Comparison of ENCODE assay signal across 3 cellular contexts in genomic region chr20:50203951-50204937, GRCh38.
TF ChIP-seq lines count a peak whose summit lies in the region.

No MANE protein-coding gene starts in this region.

TF ChIP-seq in HepG2, 621 proteins besides CTCF, POLR2A, EP300 and RAD21:
- TF ChIP-seq MAFF (IDR thresholded peaks at IDR 0.05; ENCODE audit: low read depth, low read length) (peak; percentile 56), IKZF4 (CRISPR knock-in tag; IDR thresholded peaks at IDR 0.05; ENCODE audit: borderline replicate concordance, low read depth, not compliant biosample characterization) (no peak), ZNF260 (CRISPR knock-in tag; IDR thresholded peaks at IDR 0.05; ENCODE audit: borderline replicate concordance, low read depth) (0 out of 2 replicates have a peak, but pooled peaks have one; percentile 52), MAFK (conservative IDR thresholded peaks at IDR 0.05 in 1 of 2, IDR thresholded peaks at IDR 0.05 in 1 of 2; ENCODE audit: low read length in 2 of 2) (peak; percentile 64 to 69), MAFG (CRISPR knock-in tag; IDR thresholded peaks at IDR 0.05) (0 out of 2 replicates have a peak, but pooled peaks have one; percentile 8)

TF ChIP-seq in HEK293, 187 proteins besides CTCF, POLR2A, EP300 and RAD21:
- TF ChIP-seq, protein P1, sequence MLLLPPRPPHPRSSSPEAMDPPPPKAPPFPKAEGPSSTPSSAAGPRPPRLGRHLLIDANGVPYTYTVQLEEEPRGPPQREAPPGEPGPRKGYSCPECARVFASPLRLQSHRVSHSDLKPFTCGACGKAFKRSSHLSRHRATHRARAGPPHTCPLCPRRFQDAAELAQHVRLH (tag by site-specific recombination; IDR thresholded peaks at IDR 0.05): no peak
- TF ChIP-seq ZNF146 (tag by site-specific recombination; IDR thresholded peaks at IDR 0.05) (peak; percentile 95), ZNF792 (tag by site-specific recombination; IDR thresholded peaks at IDR 0.05) (no peak), OVOL3 (tag by site-specific recombination; IDR thresholded peaks at IDR 0.05) (no peak)

TF ChIP-seq in K562, 482 proteins besides CTCF, POLR2A, EP300 and RAD21:
- no peak for TF ChIP-seq DDX20 (tag; IDR thresholded peaks at IDR 0.05; ENCODE audit: low read depth)
- TF ChIP-seq, protein P2, sequence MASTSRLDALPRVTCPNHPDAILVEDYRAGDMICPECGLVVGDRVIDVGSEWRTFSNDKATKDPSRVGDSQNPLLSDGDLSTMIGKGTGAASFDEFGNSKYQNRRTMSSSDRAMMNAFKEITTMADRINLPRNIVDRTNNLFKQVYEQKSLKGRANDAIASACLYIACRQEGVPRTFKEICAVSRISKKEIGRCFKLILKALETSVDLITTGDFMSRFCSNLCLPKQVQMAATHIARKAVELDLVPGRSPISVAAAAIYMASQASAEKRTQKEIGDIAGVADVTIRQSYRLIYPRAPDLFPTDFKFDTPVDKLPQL (IDR thresholded peaks at IDR 0.05; ENCODE audit: extremely low read depth, insufficient read length): no peak
- TF ChIP-seq ZBTB49 (CRISPR knock-in tag; IDR thresholded peaks at IDR 0.05; ENCODE audit: borderline replicate concordance): no peak
- TF ChIP-seq ZNF764 (CRISPR knock-in tag; IDR thresholded peaks at IDR 0.05; ENCODE audit: low read depth): no peak
- no peak for TF ChIP-seq CTBP1 (IDR thresholded peaks at IDR 0.05; ENCODE audit: borderline replicate concordance)
- TF ChIP-seq CXXC5 (CRISPR knock-in tag; IDR thresholded peaks at IDR 0.05): no peak
- TF ChIP-seq, protein P3, sequence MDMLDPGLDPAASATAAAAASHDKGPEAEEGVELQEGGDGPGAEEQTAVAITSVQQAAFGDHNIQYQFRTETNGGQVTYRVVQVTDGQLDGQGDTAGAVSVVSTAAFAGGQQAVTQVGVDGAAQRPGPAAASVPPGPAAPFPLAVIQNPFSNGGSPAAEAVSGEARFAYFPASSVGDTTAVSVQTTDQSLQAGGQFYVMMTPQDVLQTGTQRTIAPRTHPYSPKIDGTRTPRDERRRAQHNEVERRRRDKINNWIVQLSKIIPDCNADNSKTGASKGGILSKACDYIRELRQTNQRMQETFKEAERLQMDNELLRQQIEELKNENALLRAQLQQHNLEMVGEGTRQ (CRISPR knock-in tag; IDR thresholded peaks at IDR 0.05): no peak
- TF ChIP-seq FOXK1 (CRISPR knock-in tag; IDR thresholded peaks at IDR 0.05; ENCODE audit: borderline replicate concordance): no peak
- TF ChIP-seq, protein P4, sequence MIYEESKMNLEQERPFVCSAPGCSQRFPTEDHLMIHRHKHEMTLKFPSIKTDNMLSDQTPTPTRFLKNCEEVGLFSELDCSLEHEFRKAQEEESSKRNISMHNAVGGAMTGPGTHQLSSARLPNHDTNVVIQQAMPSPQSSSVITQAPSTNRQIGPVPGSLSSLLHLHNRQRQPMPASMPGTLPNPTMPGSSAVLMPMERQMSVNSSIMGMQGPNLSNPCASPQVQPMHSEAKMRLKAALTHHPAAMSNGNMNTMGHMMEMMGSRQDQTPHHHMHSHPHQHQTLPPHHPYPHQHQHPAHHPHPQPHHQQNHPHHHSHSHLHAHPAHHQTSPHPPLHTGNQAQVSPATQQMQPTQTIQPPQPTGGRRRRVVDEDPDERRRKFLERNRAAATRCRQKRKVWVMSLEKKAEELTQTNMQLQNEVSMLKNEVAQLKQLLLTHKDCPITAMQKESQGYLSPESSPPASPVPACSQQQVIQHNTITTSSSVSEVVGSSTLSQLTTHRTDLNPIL (CRISPR knock-in tag; IDR thresholded peaks at IDR 0.05): no peak
- TF ChIP-seq, protein P5, sequence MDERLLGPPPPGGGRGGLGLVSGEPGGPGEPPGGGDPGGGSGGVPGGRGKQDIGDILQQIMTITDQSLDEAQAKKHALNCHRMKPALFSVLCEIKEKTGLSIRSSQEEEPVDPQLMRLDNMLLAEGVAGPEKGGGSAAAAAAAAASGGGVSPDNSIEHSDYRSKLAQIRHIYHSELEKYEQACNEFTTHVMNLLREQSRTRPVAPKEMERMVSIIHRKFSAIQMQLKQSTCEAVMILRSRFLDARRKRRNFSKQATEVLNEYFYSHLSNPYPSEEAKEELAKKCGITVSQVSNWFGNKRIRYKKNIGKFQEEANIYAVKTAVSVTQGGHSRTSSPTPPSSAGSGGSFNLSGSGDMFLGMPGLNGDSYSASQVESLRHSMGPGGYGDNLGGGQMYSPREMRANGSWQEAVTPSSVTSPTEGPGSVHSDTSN (CRISPR knock-in tag; IDR thresholded peaks at IDR 0.05; ENCODE audit: low read depth): no peak
- TF ChIP-seq, protein P5 (tag; conservative IDR thresholded peaks at IDR 0.05; ENCODE audit: low read depth): no peak
- no peak for TF ChIP-seq ZNF445 (CRISPR knock-in tag; IDR thresholded peaks at IDR 0.05; ENCODE audit: low read depth)
- no peak for TF ChIP-seq MNT (conservative IDR thresholded peaks at IDR 0.05)
- no peak for TF ChIP-seq E2F1 (CRISPR knock-in tag; IDR thresholded peaks at IDR 0.05)
- no peak for TF ChIP-seq KAT7 (CRISPR knock-in tag; IDR thresholded peaks at IDR 0.05; ENCODE audit: borderline replicate concordance)
- TF ChIP-seq ZNF146 (CRISPR knock-in tag; IDR thresholded peaks at IDR 0.05; ENCODE audit: unreplicated experiment): peak; percentile 75
- TF ChIP-seq ZFP30 (CRISPR knock-in tag; IDR thresholded peaks at IDR 0.05; ENCODE audit: borderline replicate concordance): no peak
- TF ChIP-seq JUND (IDR thresholded peaks at IDR 0.05; ENCODE audit: borderline replicate concordance, low read depth, low read length): no peak
- TF ChIP-seq JUND (tag; IDR thresholded peaks at IDR 0.05; ENCODE audit: borderline replicate concordance, low read depth, low read length): no peak
- no peak for TF ChIP-seq NCOA6 (IDR thresholded peaks at IDR 0.05)
- no peak for TF ChIP-seq SRSF3 (IDR thresholded peaks at IDR 0.05; ENCODE audit: insufficient read depth, low read length)
- 0 out of 2 replicates have a peak, but pooled peaks have one; percentile 10 for TF ChIP-seq C11orf30 (IDR thresholded peaks at IDR 0.05; ENCODE audit: low read depth)
- no peak for TF ChIP-seq SFPQ (IDR thresholded peaks at IDR 0.05; ENCODE audit: low read depth, low read length)
- TF ChIP-seq SLC30A9 (CRISPR knock-in tag; IDR thresholded peaks at IDR 0.05): no peak
- 0 out of 2 replicates have a peak, but pooled peaks have one; percentile 28 for TF ChIP-seq ZNF316 (IDR thresholded peaks at IDR 0.05)
- TF ChIP-seq LARP7 (IDR thresholded peaks at IDR 0.05): no peak
- TF ChIP-seq U2AF2 (optimal IDR thresholded peaks at IDR 0.05; ENCODE audit: low read depth, low read length): no peak
- TF ChIP-seq ZNF77 (CRISPR knock-in tag; IDR thresholded peaks at IDR 0.05): no peak
- TF ChIP-seq XRCC4 (IDR thresholded peaks at IDR 0.05; ENCODE audit: extremely low read depth, insufficient read depth, insufficient read length): no peak
- no peak for TF ChIP-seq PML (IDR thresholded peaks at IDR 0.05; ENCODE audit: low read length)
- TF ChIP-seq PRMT5 (CRISPR knock-in tag; IDR thresholded peaks at IDR 0.05): no peak
- TF ChIP-seq, protein P6, sequence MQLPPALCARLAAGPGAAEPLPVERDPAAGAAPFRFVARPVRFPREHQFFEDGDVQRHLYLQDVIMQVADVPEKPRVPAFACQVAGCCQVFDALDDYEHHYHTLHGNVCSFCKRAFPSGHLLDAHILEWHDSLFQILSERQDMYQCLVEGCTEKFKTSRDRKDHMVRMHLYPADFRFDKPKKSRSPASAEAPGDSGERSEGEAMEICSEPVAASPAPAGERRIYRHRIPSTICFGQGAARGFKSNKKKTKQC (CRISPR knock-in tag; IDR thresholded peaks at IDR 0.05): no peak
- TF ChIP-seq RBM25 (IDR thresholded peaks at IDR 0.05; ENCODE audit: low read depth, low read length, severe bottlenecking): peak; percentile 53
TF ChIP-seq in K562: peak in this region for 4.
